12 cellular contexts compared by ENCODE assay signal in the genomic region with DNA sequence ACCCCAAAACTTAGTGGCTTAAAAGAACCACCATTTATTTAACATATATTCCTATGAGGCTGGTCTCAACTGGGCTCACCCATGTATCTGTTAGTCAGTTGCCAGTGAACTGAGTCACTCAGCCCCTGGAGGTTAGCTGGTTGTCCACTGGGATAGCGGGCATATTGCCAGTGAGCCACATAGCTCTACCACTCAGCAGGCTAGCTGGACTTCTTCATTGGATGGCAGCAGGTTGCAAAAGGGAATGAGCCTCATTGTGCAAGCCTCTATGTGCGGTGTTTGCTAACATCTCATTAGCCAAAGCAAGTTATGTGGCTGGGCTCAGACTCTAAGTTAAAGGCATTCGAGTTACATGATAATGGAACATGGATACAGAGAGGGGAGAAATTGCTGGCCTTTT. TPM values are rescaled to one million over a fixed set of nuclear protein-coding genes. Genes with fewer than 3 reads are reported as not detected.
A peak's percentile ranks its signal among the peaks of the same experiment; 100 is the strongest.
DNase-seq lines count a peak whose midpoint lies in the region; ATAC-seq, FAIRE-seq and TF ChIP-seq lines count a peak whose summit lies in the region.
"Had no signal": no experiment of that assay in that cellular context is flagged by ENCODE, and none has a peak within 500 bp of the region (broad histone marks: within the 10 kb centered on the region; RNA-seq: fewer than 3 reads in every experiment).

No MANE protein-coding gene starts in this region.

- H3K9ac ChIP-seq in HCT116 (ENCODE audit: low read length) (no peak overlapping the region), keratinocyte (ENCODE audit: control insufficient read depth, extremely low read depth, insufficient read depth, low read length) (no peak overlapping the region)

- BruUV-seq in HCT116 (replicated peaks; lab: Mats Ljungman, UMichigan) = no TSS peak

- H3K27me3 ChIP-seq in HCT116 (ENCODE audit: insufficient read depth, low read length) (no peaks in the 10 kb centered on the region), keratinocyte (ENCODE audit: control insufficient read depth, extremely low read depth, insufficient read depth, low read length) (no peaks in the 10 kb centered on the region)
- H3K27me3 ChIP-seq: dorsolateral prefrontal cortex, pancreas had no signal

- H4K20me1 ChIP-seq in HCT116 (ENCODE audit: insufficient read depth) (no peaks in the 10 kb centered on the region), keratinocyte (ENCODE audit: control insufficient read depth, extremely low read depth, insufficient read depth, low read length) (no peaks in the 10 kb centered on the region)

- H3K36me3 ChIP-seq in HCT116 (ENCODE audit: control insufficient read depth in 1 of 2, insufficient read depth in 2 of 2, low read length in 2 of 2) (no peaks in the 10 kb centered on the region), keratinocyte (ENCODE audit: control insufficient read depth in 2 of 2, extremely low read depth in 1 of 2, insufficient read depth in 2 of 2, low read length in 2 of 2) (no peaks in the 10 kb centered on the region)
- H3K36me3 ChIP-seq: pancreas had no signal

- TF ChIP-seq RAD21 in HCT116 (IDR thresholded peaks at IDR 0.05; ENCODE audit: low read depth) = no peak

- no peak overlapping the region for H3K27ac Mint-ChIP-seq in stimulated activated naive CD8-positive, alpha-beta T cell treated with anti-CD3 and anti-CD28 coated beads, Interleukin-15, amount 100 ng/mL, for 72 hours
- H3K27ac Mint-ChIP-seq: GM23338 had no signal

- CTCF ChIA-PET in HCT116 (lab: Charles Lee) = no interaction called here

- DNase-seq in HCT116 (ENCODE audit: low read depth, low spot score) (peak; percentile 21), SKM-1 treated with dmso at 0.1 percent for 144 hours (lab: John Stamatoyannopoulos, UW; ENCODE audit: unreplicated experiment) (peak; percentile 79), keratinocyte (ENCODE audit: low read depth, low spot score) (peak; percentile 32), NCI-H345 treated with DMSO at 0.1 percent for 48 hours (lab: John Stamatoyannopoulos, UW; ENCODE audit: unreplicated experiment) (no peak)
- no peak for DNase-seq in stimulated activated CD4-positive, alpha-beta T cell treated with anti-CD3 and anti-CD28 coated beads, Interleukin-4, amount 100 ng/mL, for 24 hours
- DNase-seq in NK-92 treated with Interleukin-12 subunit alpha and Interleukin-12 subunit beta, amount 100 ng/mL, for 24 hours (lab: John Stamatoyannopoulos, UW) = no peak
- DNase-seq in stimulated activated naive CD8-positive, alpha-beta T cell treated with anti-CD3 and anti-CD28 coated beads, Interleukin-15, amount 100 ng/mL, for 72 hours = no peak
- DNase-seq: dorsolateral prefrontal cortex, NCI-H2081 treated with DMSO at 0.1 percent for 48 hours had no signal

- dilution Hi-C loops in keratinocyte (cut with MboI; ENCODE audit: extremely low pct_ligation_motif_present, low sequenced_read_pairs) = no loop called here

- no peaks in the 10 kb centered on the region for H3K9me1 ChIP-seq in keratinocyte (ENCODE audit: control insufficient read depth, extremely low read depth, insufficient read depth, low read length)

- H3K4me1 ChIP-seq in HCT116 (ENCODE audit: control insufficient read depth in 1 of 2, insufficient read depth in 2 of 2, low read length in 2 of 2) (peaks cover 0 to 5% of the 10 kb centered on the region in 2 experiments; a peak in 1 of 4 replicates), keratinocyte (ENCODE audit: control insufficient read depth, extremely low read depth, insufficient read depth, low read length) (no peaks in the 10 kb centered on the region)

- H2AFZ ChIP-seq in HCT116 (ENCODE audit: low read depth, low read length, poor library complexity, severe bottlenecking) (no peak overlapping the region), keratinocyte (ENCODE audit: control insufficient read depth, low read length) (no peak overlapping the region)
- H2AFZ ChIP-seq: GM23338 had no signal

- TF ChIP-seq POLR2A in HCT116 (IDR thresholded peaks at IDR 0.05; ENCODE audit: borderline replicate concordance, extremely low read depth, insufficient read depth, insufficient read length) = no peak

- POLR2A ChIA-PET in HCT116 (lab: Charles Lee) = interaction anchor here (1.4 kb wide), 1 partner anchor 8 kb away, joined by 3 read pairs; the partner anchor contains the start of genes BTD and HACL1

- H3K79me2 ChIP-seq in HCT116 (ENCODE audit: insufficient read depth, low read length) = no peaks in the 10 kb centered on the region
- H3K79me2 ChIP-seq in keratinocyte (ENCODE audit: control insufficient read depth, insufficient read depth, low read length) = no peaks in the 10 kb centered on the region

- FAIRE-seq in A204.1 (lab: Jason Lieb, UNC) = peak; percentile 99
- peak; percentile 63 for FAIRE-seq in keratinocyte (lab: Jason Lieb, UNC)
- FAIRE-seq: pancreas had no signal

- ATAC-seq in HCT116 = no peak
- no peak for ATAC-seq in stimulated activated naive CD8-positive, alpha-beta T cell treated with anti-CD3 and anti-CD28 coated beads, Interleukin-15, amount 100 ng/mL, for 72 hours
- ATAC-seq: GM23338 had no signal

- RAD21 ChIA-PET in HCT116 (lab: Charles Lee; ENCODE audit: low non-redundant PET in 1 of 2, low total read pairs in 2 of 2, uncharacterized antibody in 2 of 2, unreplicated experiment in 2 of 2) = no interaction called here

- H3K9me3 Mint-ChIP-seq in stimulated activated naive CD8-positive, alpha-beta T cell treated with anti-CD3 and anti-CD28 coated beads, Interleukin-15, amount 100 ng/mL, for 72 hours = peaks cover 0 to under 1% of the 10 kb centered on the region in 2 donors
- H3K9me3 Mint-ChIP-seq: GM23338 had no signal

- no peak for TF ChIP-seq CTCF in HCT116 (IDR thresholded peaks at IDR 0.05 in 2 of 3, conservative IDR thresholded peaks at IDR 0.05 in 1 of 3; ENCODE audit: borderline replicate concordance in 1 of 3, insufficient read depth in 1 of 3, low read depth in 2 of 3, low read length in 2 of 3)
- TF ChIP-seq CTCF in keratinocyte (optimal IDR thresholded peaks at IDR 0.05 in 1 of 3, IDR thresholded peaks at IDR 0.05 in 1 of 3, conservative IDR thresholded peaks at IDR 0.05 in 1 of 3; ENCODE audit: extremely low read depth in 1 of 3, insufficient read depth in 2 of 3, low read length in 3 of 3) = no peak

- intact Hi-C loops in HCT116 (cut with micrococcal nuclease) = no loop called here

- H3K9me2 ChIP-seq in HCT116 (ENCODE audit: insufficient read depth) = no peaks in the 10 kb centered on the region

- H3K4me3 ChIP-seq in HCT116 (replicated peaks in 1 of 2; ENCODE audit: low read depth in 1 of 2, low read length in 2 of 2) (no peak overlapping the region), keratinocyte (ENCODE audit: control insufficient read depth in 2 of 3, extremely low read depth in 1 of 3, insufficient read depth in 2 of 3, low read depth in 1 of 3, low read length in 3 of 3) (no peak overlapping the region)
- H3K4me3 ChIP-seq: dorsolateral prefrontal cortex, GM23338, pancreas had no signal

- H3K4me1 Mint-ChIP-seq in stimulated activated naive CD8-positive, alpha-beta T cell treated with anti-CD3 and anti-CD28 coated beads, Interleukin-15, amount 100 ng/mL, for 72 hours = no peaks in the 10 kb centered on the region

- H3K9me3 ChIP-seq in HCT116 (ENCODE audit: control insufficient read depth in 1 of 2, insufficient read depth in 1 of 2, low read depth in 1 of 2, low read length in 2 of 2) (no peaks in the 10 kb centered on the region), keratinocyte (ENCODE audit: control insufficient read depth, low read depth, low read length) (no peaks in the 10 kb centered on the region)
- H3K9me3 ChIP-seq: pancreas had no signal

- H3K27me3 Mint-ChIP-seq in stimulated activated naive CD8-positive, alpha-beta T cell treated with anti-CD3 and anti-CD28 coated beads, Interleukin-15, amount 100 ng/mL, for 72 hours = no peaks in the 10 kb centered on the region

- H3K27ac ChIP-seq in HCT116 (ENCODE audit: low read depth, low read length) (no peak overlapping the region), keratinocyte (ENCODE audit: control insufficient read depth, insufficient read depth, low read length) (no peak overlapping the region)
- H3K27ac ChIP-seq: dorsolateral prefrontal cortex had no signal

- H3K4me3 Mint-ChIP-seq in stimulated activated naive CD8-positive, alpha-beta T cell treated with anti-CD3 and anti-CD28 coated beads, Interleukin-15, amount 100 ng/mL, for 72 hours = no peak overlapping the region
- H3K4me3 Mint-ChIP-seq: GM23338 had no signal

- H3K4me2 ChIP-seq in HCT116 (ENCODE audit: low read length) (no peak overlapping the region), keratinocyte (ENCODE audit: control insufficient read depth, extremely low read depth, insufficient read depth, low read depth, low read length) (no peak overlapping the region)
- H3K4me2 ChIP-seq: GM23338 had no signal

TF ChIP-seq in HCT116, 20 proteins besides CTCF, POLR2A, EP300 and RAD21 (continues in another document):
- TF ChIP-seq FOSL1 (IDR thresholded peaks at IDR 0.05; ENCODE audit: low read depth) = no peak
- no peak for TF ChIP-seq JUND (IDR thresholded peaks at IDR 0.05)
- TF ChIP-seq YY1 (IDR thresholded peaks at IDR 0.05; ENCODE audit: extremely low read depth, insufficient replicate concordance, low read depth, low read length) = no peak
- TF ChIP-seq, protein P1, sequence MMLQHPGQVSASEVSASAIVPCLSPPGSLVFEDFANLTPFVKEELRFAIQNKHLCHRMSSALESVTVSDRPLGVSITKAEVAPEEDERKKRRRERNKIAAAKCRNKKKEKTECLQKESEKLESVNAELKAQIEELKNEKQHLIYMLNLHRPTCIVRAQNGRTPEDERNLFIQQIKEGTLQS (IDR thresholded peaks at IDR 0.05) = no peak
- no peak for TF ChIP-seq POLR2AphosphoS5 (IDR thresholded peaks at IDR 0.05; ENCODE audit: low read depth, low read length)

RNA-seq across cellular contexts. Expression of gene BTD, which starts 8.5 kb away (rescaled TPM):
- 5.0 TPM for total RNA-seq in HCT116 (2021; ENCODE audit: unreplicated experiment)
- 5.3 and 6.7 TPM in 2 replicates for polyA plus RNA-seq in HCT116 (2012)
- 12.0 to 18.5 TPM (median 14.1 TPM) in 3 replicates for polyA plus RNA-seq in keratinocyte
- 3.3 TPM for polyA plus RNA-seq in keratinocyte (2011; ENCODE audit: low read depth)
- polyA plus RNA-seq in keratinocyte (2011; cell fraction: cytosol; rRNA removed) = 6.0 and 6.9 TPM in 2 replicates
- 21.6 and 22.4 TPM in 2 replicates for polyA plus RNA-seq in keratinocyte (2011; cell fraction: nucleus; rRNA removed)
- polyA plus RNA-seq in keratinocyte (2012; ENCODE audit: low replicate concordance) = 8.5 and 8.9 TPM in 2 replicates
- polyA minus RNA-seq in keratinocyte = 11.5 to 17.0 TPM (median 13.6 TPM) in 3 replicates
- polyA minus RNA-seq in keratinocyte (2011; cell fraction: cytosol; rRNA and poly(A)+ RNA removed) = 5.9 TPM
- 20.4 and 33.4 TPM in 2 replicates for polyA minus RNA-seq in keratinocyte (2011; cell fraction: nucleus; rRNA and poly(A)+ RNA removed)

RNA-seq across cellular contexts. Expression of gene HACL1, which starts 8.7 kb away (rescaled TPM):
- 20.5 TPM for total RNA-seq in HCT116 (2021; ENCODE audit: unreplicated experiment)
- 18.7 and 18.9 TPM in 2 replicates for polyA plus RNA-seq in HCT116 (2012)
- 17.1 to 23.1 TPM (median 22.9 TPM) in 3 replicates for polyA plus RNA-seq in keratinocyte
- 8.2 TPM for polyA plus RNA-seq in keratinocyte (2011; ENCODE audit: low read depth)
- 13.5 and 20.6 TPM in 2 replicates for polyA plus RNA-seq in keratinocyte (2011; cell fraction: cytosol; rRNA removed)
- polyA plus RNA-seq in keratinocyte (2011; cell fraction: nucleus; rRNA removed) = 15.3 and 17.7 TPM in 2 replicates
- 8.6 and 15.1 TPM in 2 replicates for polyA plus RNA-seq in keratinocyte (2012; ENCODE audit: low replicate concordance)
- polyA minus RNA-seq in keratinocyte = 22.0 to 22.7 TPM (median 22.3 TPM) in 3 replicates
- 19.0 TPM for polyA minus RNA-seq in keratinocyte (2011; cell fraction: cytosol; rRNA and poly(A)+ RNA removed)
- polyA minus RNA-seq in keratinocyte (2011; cell fraction: nucleus; rRNA and poly(A)+ RNA removed) = 15.1 and 29.2 TPM in 2 replicates

Comparison
In these comparisons a context has a peak if more than half of its experiments do, and no peak if none do; other contexts are left out.
1. DNase-seq: peak in HCT116 (single experiment), SKM-1 treated with dmso at 0.1 percent for 144 hours (single experiment) and keratinocyte (single experiment); none in stimulated activated CD4-positive, alpha-beta T cell treated with anti-CD3 and anti-CD28 coated beads, Interleukin-4, amount 100 ng/mL, for 24 hours (single experiment), NK-92 treated with Interleukin-12 subunit alpha and Interleukin-12 subunit beta, amount 100 ng/mL, for 24 hours (single experiment), NCI-H345 treated with DMSO at 0.1 percent for 48 hours (single experiment) and stimulated activated naive CD8-positive, alpha-beta T cell treated with anti-CD3 and anti-CD28 coated beads, Interleukin-15, amount 100 ng/mL, for 72 hours (0 of 2).